In the genomic region with DNA sequence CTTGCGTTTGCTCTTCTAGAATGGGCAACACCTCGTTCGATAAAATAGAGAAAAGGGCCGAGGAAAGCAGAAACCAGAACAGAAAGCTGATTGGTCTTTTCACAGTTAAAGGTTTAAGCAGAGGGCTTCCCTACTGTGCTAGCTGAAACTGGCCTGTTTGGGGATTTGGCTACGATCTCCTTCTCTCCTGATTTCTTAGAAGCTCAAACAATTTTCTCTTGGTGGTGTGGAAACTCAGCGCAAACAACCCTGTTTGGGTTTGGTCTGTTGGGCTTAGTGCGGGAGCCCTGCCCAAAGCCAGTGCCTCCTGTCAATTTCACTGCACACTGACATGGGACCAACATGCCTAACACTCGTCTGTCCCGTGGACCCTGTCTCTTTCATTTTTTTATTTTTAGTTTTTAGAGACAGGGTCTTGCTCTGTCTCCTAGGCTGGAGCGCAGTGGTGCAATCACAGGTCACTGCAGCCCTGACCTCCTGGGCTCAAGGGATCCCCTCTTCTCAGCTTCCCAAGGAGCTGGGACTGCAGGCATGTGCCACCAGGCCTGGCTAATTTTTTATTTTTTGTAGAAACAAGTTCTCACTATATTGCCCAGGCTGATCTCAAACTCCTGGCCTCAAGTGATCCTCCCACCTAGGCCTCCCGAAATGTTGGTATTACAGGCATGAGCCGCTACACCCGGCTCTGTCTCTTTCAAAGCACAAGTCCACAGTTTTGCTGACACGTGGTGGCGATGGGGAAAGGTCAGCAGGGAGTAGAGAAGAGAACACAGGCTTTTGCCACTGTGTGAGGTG, we compare ENCODE assay signal across 1 cellular context.
TF ChIP-seq lines count a peak whose summit lies in the region.

No MANE protein-coding gene starts in this region.

TF ChIP-seq in HepG2, 621 proteins besides CTCF, POLR2A, EP300 and RAD21 (continued from another document and continues in another):
- TF ChIP-seq, protein P1, sequence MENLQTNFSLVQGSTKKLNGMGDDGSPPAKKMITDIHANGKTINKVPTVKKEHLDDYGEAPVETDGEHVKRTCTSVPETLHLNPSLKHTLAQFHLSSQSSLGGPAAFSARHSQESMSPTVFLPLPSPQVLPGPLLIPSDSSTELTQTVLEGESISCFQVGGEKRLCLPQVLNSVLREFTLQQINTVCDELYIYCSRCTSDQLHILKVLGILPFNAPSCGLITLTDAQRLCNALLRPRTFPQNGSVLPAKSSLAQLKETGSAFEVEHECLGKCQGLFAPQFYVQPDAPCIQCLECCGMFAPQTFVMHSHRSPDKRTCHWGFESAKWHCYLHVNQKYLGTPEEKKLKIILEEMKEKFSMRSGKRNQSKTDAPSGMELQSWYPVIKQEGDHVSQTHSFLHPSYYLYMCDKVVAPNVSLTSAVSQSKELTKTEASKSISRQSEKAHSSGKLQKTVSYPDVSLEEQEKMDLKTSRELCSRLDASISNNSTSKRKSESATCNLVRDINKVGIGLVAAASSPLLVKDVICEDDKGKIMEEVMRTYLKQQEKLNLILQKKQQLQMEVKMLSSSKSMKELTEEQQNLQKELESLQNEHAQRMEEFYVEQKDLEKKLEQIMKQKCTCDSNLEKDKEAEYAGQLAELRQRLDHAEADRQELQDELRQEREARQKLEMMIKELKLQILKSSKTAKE (CRISPR knock-in tag; IDR thresholded peaks at IDR 0.05; ENCODE audit: borderline replicate concordance), result 0 out of 2 replicates have a peak, but pooled peaks have one; percentile 21
- TF ChIP-seq ARNT2 (CRISPR knock-in tag; IDR thresholded peaks at IDR 0.05; ENCODE audit: low read depth), result no peak
- TF ChIP-seq ATRX (CRISPR knock-in tag; IDR thresholded peaks at IDR 0.05; ENCODE audit: borderline replicate concordance), result no peak
- TF ChIP-seq SRSF1 (optimal IDR thresholded peaks at IDR 0.05; ENCODE audit: low read depth, low read length), result no peak
- 0 out of 2 replicates have a peak, but pooled peaks have one; percentile 31 for TF ChIP-seq NFKB2 (CRISPR knock-in tag; IDR thresholded peaks at IDR 0.05; ENCODE audit: borderline replicate concordance)
- no peak for TF ChIP-seq REXO4 (CRISPR knock-in tag; IDR thresholded peaks at IDR 0.05; ENCODE audit: borderline replicate concordance)
- no peak for TF ChIP-seq HNRNPK (IDR thresholded peaks at IDR 0.05; ENCODE audit: low read depth, low read length, poor library complexity, severe bottlenecking)
- TF ChIP-seq, protein P2, sequence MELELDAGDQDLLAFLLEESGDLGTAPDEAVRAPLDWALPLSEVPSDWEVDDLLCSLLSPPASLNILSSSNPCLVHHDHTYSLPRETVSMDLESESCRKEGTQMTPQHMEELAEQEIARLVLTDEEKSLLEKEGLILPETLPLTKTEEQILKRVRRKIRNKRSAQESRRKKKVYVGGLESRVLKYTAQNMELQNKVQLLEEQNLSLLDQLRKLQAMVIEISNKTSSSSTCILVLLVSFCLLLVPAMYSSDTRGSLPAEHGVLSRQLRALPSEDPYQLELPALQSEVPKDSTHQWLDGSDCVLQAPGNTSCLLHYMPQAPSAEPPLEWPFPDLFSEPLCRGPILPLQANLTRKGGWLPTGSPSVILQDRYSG (CRISPR knock-in tag; IDR thresholded peaks at IDR 0.05), result peak; percentile 51; the same call in 1 of the 2 replicates
- TF ChIP-seq TP53 (CRISPR knock-in tag; conservative IDR thresholded peaks at IDR 0.05), result no peak
- no peak for TF ChIP-seq ZNF460 (CRISPR knock-in tag; IDR thresholded peaks at IDR 0.05; ENCODE audit: borderline replicate concordance)
- TF ChIP-seq CBX5 (CRISPR knock-in tag; IDR thresholded peaks at IDR 0.05; ENCODE audit: borderline replicate concordance), result no peak
- TF ChIP-seq, protein P3, sequence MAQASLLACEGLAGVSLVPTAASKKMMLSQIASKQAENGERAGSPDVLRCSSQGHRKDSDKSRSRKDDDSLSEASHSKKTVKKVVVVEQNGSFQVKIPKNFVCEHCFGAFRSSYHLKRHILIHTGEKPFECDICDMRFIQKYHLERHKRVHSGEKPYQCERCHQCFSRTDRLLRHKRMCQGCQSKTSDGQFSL (CRISPR knock-in tag; IDR thresholded peaks at IDR 0.05), result no peak
- TF ChIP-seq ZNF263 (CRISPR knock-in tag; IDR thresholded peaks at IDR 0.05), result no peak
- peak; percentile 1; the same call in 1 of the 2 replicates for TF ChIP-seq KDM2A (CRISPR knock-in tag; IDR thresholded peaks at IDR 0.05; ENCODE audit: borderline replicate concordance, low read depth)
- TF ChIP-seq GABPB1 (CRISPR knock-in tag; IDR thresholded peaks at IDR 0.05), result no peak
- TF ChIP-seq ETV5 (CRISPR knock-in tag; IDR thresholded peaks at IDR 0.05; ENCODE audit: borderline replicate concordance), result no peak
- TF ChIP-seq EHMT2 (IDR thresholded peaks at IDR 0.05; ENCODE audit: borderline replicate concordance, low read depth, low read length), result no peak
- no peak for TF ChIP-seq NR1H2 (CRISPR knock-in tag; IDR thresholded peaks at IDR 0.05; ENCODE audit: borderline replicate concordance, low read depth)
- no peak; the same call in 1 of the 2 replicates for TF ChIP-seq ZNF333 (CRISPR knock-in tag; IDR thresholded peaks at IDR 0.05; ENCODE audit: borderline replicate concordance)
- TF ChIP-seq ZSCAN9 (CRISPR knock-in tag; IDR thresholded peaks at IDR 0.05; ENCODE audit: borderline replicate concordance), result no peak; the same call in 1 of the 2 replicates
- TF ChIP-seq, protein P4, sequence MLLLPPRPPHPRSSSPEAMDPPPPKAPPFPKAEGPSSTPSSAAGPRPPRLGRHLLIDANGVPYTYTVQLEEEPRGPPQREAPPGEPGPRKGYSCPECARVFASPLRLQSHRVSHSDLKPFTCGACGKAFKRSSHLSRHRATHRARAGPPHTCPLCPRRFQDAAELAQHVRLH (CRISPR knock-in tag; IDR thresholded peaks at IDR 0.05; ENCODE audit: borderline replicate concordance, low read depth), result peak; percentile 3; the same call in 1 of the 2 replicates
- TF ChIP-seq, protein P5, sequence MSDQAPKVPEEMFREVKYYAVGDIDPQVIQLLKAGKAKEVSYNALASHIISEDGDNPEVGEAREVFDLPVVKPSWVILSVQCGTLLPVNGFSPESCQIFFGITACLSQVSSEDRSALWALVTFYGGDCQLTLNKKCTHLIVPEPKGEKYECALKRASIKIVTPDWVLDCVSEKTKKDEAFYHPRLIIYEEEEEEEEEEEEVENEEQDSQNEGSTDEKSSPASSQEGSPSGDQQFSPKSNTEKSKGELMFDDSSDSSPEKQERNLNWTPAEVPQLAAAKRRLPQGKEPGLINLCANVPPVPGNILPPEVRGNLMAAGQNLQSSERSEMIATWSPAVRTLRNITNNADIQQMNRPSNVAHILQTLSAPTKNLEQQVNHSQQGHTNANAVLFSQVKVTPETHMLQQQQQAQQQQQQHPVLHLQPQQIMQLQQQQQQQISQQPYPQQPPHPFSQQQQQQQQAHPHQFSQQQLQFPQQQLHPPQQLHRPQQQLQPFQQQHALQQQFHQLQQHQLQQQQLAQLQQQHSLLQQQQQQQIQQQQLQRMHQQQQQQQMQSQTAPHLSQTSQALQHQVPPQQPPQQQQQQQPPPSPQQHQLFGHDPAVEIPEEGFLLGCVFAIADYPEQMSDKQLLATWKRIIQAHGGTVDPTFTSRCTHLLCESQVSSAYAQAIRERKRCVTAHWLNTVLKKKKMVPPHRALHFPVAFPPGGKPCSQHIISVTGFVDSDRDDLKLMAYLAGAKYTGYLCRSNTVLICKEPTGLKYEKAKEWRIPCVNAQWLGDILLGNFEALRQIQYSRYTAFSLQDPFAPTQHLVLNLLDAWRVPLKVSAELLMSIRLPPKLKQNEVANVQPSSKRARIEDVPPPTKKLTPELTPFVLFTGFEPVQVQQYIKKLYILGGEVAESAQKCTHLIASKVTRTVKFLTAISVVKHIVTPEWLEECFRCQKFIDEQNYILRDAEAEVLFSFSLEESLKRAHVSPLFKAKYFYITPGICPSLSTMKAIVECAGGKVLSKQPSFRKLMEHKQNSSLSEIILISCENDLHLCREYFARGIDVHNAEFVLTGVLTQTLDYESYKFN (CRISPR knock-in tag; conservative IDR thresholded peaks at IDR 0.05), result no peak
- TF ChIP-seq SAP130 (CRISPR knock-in tag; IDR thresholded peaks at IDR 0.05; ENCODE audit: low read depth), result peak; percentile 69
- TF ChIP-seq, protein P6, sequence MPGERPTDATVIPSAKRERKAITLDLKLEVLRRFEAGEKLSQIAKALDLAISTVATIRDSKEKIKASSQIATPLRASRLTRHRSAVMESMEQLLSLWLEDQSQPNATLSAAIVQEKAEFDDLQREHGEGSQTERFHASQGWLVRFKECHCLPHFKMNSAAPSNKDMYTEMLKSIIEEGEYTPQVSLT (CRISPR knock-in tag; IDR thresholded peaks at IDR 0.05; ENCODE audit: borderline replicate concordance, low read depth), result no peak
- TF ChIP-seq, protein P7, sequence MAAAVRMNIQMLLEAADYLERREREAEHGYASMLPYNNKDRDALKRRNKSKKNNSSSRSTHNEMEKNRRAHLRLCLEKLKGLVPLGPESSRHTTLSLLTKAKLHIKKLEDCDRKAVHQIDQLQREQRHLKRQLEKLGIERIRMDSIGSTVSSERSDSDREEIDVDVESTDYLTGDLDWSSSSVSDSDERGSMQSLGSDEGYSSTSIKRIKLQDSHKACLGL (CRISPR knock-in tag; IDR thresholded peaks at IDR 0.05), result no peak
- TF ChIP-seq SNAPC2 (CRISPR knock-in tag; IDR thresholded peaks at IDR 0.05), result no peak
- peak; percentile 26; the same call in 1 of the 2 replicates for TF ChIP-seq ZNF331 (CRISPR knock-in tag; IDR thresholded peaks at IDR 0.05)
- peak; percentile 48 for TF ChIP-seq HMG20A (CRISPR knock-in tag; IDR thresholded peaks at IDR 0.05; ENCODE audit: borderline replicate concordance)
- TF ChIP-seq ZFP36L1 (CRISPR knock-in tag; IDR thresholded peaks at IDR 0.05), result peak; percentile 60; the same call in 1 of the 2 replicates
- TF ChIP-seq, protein P8, sequence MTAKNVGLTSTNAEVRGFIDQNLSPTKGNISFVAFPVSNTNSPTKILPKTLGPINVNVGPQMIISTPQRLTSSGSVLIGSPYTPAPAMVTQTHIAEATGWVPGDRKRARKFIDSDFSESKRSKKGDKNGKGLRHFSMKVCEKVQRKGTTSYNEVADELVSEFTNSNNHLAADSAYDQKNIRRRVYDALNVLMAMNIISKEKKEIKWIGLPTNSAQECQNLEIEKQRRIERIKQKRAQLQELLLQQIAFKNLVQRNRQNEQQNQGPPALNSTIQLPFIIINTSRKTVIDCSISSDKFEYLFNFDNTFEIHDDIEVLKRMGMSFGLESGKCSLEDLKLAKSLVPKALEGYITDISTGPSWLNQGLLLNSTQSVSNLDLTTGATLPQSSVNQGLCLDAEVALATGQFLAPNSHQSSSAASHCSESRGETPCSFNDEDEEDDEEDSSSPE (CRISPR knock-in tag; IDR thresholded peaks at IDR 0.05), result peak; percentile 50; the same call in 1 of the 2 replicates
- 0 out of 2 replicates have a peak, but pooled peaks have one; percentile 35 for TF ChIP-seq HDAC2 (CRISPR knock-in tag; IDR thresholded peaks at IDR 0.05)
- TF ChIP-seq, protein P9, sequence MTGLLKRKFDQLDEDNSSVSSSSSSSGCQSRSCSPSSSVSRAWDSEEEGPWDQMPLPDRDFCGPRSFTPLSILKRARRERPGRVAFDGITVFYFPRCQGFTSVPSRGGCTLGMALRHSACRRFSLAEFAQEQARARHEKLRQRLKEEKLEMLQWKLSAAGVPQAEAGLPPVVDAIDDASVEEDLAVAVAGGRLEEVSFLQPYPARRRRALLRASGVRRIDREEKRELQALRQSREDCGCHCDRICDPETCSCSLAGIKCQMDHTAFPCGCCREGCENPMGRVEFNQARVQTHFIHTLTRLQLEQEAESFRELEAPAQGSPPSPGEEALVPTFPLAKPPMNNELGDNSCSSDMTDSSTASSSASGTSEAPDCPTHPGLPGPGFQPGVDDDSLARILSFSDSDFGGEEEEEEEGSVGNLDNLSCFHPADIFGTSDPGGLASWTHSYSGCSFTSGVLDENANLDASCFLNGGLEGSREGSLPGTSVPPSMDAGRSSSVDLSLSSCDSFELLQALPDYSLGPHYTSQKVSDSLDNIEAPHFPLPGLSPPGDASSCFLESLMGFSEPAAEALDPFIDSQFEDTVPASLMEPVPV (CRISPR knock-in tag; IDR thresholded peaks at IDR 0.05), result no peak
- TF ChIP-seq, protein P10, sequence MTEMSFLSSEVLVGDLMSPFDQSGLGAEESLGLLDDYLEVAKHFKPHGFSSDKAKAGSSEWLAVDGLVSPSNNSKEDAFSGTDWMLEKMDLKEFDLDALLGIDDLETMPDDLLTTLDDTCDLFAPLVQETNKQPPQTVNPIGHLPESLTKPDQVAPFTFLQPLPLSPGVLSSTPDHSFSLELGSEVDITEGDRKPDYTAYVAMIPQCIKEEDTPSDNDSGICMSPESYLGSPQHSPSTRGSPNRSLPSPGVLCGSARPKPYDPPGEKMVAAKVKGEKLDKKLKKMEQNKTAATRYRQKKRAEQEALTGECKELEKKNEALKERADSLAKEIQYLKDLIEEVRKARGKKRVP (CRISPR knock-in tag; IDR thresholded peaks at IDR 0.05), result peak in 1 of 2 experiments; percentile 66; a peak in 2 of 4 replicates
- TF ChIP-seq ZNF160 (CRISPR knock-in tag; IDR thresholded peaks at IDR 0.05), result no peak
- TF ChIP-seq ZNF790 (CRISPR knock-in tag; IDR thresholded peaks at IDR 0.05; ENCODE audit: borderline replicate concordance), result 0 out of 2 replicates have a peak, but pooled peaks have one; percentile 20
- TF ChIP-seq ZKSCAN1 (IDR thresholded peaks at IDR 0.05; ENCODE audit: low read length), result no peak
- TF ChIP-seq MBD4 (IDR thresholded peaks at IDR 0.05; ENCODE audit: borderline replicate concordance, low read length), result no peak
- no peak for TF ChIP-seq KDM5B (CRISPR knock-in tag; IDR thresholded peaks at IDR 0.05; ENCODE audit: borderline replicate concordance)
- peak; percentile 59; the same call in 1 of the 2 replicates for TF ChIP-seq ZNF274 (CRISPR knock-in tag; IDR thresholded peaks at IDR 0.05)
- TF ChIP-seq, protein P11, sequence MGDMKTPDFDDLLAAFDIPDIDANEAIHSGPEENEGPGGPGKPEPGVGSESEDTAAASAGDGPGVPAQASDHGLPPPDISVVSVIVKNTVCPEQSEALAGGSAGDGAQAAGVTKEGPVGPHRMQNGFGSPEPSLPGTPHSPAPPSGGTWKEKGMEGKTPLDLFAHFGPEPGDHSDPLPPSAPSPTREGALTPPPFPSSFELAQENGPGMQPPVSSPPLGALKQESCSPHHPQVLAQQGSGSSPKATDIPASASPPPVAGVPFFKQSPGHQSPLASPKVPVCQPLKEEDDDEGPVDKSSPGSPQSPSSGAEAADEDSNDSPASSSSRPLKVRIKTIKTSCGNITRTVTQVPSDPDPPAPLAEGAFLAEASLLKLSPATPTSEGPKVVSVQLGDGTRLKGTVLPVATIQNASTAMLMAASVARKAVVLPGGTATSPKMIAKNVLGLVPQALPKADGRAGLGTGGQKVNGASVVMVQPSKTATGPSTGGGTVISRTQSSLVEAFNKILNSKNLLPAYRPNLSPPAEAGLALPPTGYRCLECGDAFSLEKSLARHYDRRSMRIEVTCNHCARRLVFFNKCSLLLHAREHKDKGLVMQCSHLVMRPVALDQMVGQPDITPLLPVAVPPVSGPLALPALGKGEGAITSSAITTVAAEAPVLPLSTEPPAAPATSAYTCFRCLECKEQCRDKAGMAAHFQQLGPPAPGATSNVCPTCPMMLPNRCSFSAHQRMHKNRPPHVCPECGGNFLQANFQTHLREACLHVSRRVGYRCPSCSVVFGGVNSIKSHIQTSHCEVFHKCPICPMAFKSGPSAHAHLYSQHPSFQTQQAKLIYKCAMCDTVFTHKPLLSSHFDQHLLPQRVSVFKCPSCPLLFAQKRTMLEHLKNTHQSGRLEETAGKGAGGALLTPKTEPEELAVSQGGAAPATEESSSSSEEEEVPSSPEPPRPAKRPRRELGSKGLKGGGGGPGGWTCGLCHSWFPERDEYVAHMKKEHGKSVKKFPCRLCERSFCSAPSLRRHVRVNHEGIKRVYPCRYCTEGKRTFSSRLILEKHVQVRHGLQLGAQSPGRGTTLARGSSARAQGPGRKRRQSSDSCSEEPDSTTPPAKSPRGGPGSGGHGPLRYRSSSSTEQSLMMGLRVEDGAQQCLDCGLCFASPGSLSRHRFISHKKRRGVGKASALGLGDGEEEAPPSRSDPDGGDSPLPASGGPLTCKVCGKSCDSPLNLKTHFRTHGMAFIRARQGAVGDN (CRISPR knock-in tag; IDR thresholded peaks at IDR 0.05), result no peak; the same call in 1 of the 2 replicates
- no peak for TF ChIP-seq ZSCAN30 (CRISPR knock-in tag; IDR thresholded peaks at IDR 0.05)
- TF ChIP-seq KLF12 (CRISPR knock-in tag; IDR thresholded peaks at IDR 0.05; ENCODE audit: borderline replicate concordance), result no peak
